In genomic region chr20:34022154-34022842, GRCh38 we compare ENCODE assay signal across 9 cellular contexts. TPM values are rescaled to one million over a fixed set of nuclear protein-coding genes. Genes with fewer than 3 reads are reported as not detected.
DNase-seq lines count a peak whose midpoint lies in the region; ATAC-seq and TF ChIP-seq lines count a peak whose summit lies in the region.
"Had no signal": no experiment of that assay in that cellular context is flagged by ENCODE, and none has a peak within 500 bp of the region (broad histone marks: within the 10 kb centered on the region; RNA-seq: fewer than 3 reads in every experiment).

No MANE protein-coding gene starts in this region.

- H3K9me3 Mint-ChIP-seq in activated CD4-positive, alpha-beta T cell treated with anti-CD3 and anti-CD28 coated beads, Interleukin-2, amount 10 ng/mL, durations not matched to agents 24 days and 14 days = no peaks in the 10 kb centered on the region

- no peak overlapping the region for H3K4me3 ChIP-seq in Peyer's patch

- H3K4me3 Mint-ChIP-seq in activated CD4-positive, alpha-beta T cell treated with anti-CD3 and anti-CD28 coated beads, Interleukin-2, amount 10 ng/mL, durations not matched to agents 24 days and 14 days = no peak overlapping the region
- H3K4me3 Mint-ChIP-seq: brain had no signal

- no peak overlapping the region for H3K27ac ChIP-seq in Peyer's patch

- H3K27me3 Mint-ChIP-seq in activated CD4-positive, alpha-beta T cell treated with anti-CD3 and anti-CD28 coated beads, Interleukin-2, amount 10 ng/mL, durations not matched to agents 24 days and 14 days = no peaks in the 10 kb centered on the region
- H3K27me3 Mint-ChIP-seq: brain had no signal

- no peaks in the 10 kb centered on the region for H3K9me3 ChIP-seq in Peyer's patch

- H3K27ac Mint-ChIP-seq in activated CD4-positive, alpha-beta T cell treated with anti-CD3 and anti-CD28 coated beads, Interleukin-2, amount 10 ng/mL, durations not matched to agents 24 days and 14 days = peak overlapping the region; percentile 56

- peaks cover 36% of the 10 kb centered on the region for H3K4me1 Mint-ChIP-seq in activated CD4-positive, alpha-beta T cell treated with anti-CD3 and anti-CD28 coated beads, Interleukin-2, amount 10 ng/mL, durations not matched to agents 24 days and 14 days

- DNase-seq in activated CD4-positive, alpha-beta T cell treated with anti-CD3 and anti-CD28 coated beads, Interleukin-2, amount 10 ng/mL, durations not matched to agents 24 days and 14 days = peak; percentile 67
- DNase-seq in activated CD4-positive, alpha-beta T cell treated with anti-CD3 and anti-CD28 coated beads for 48 hours = no peak
- DNase-seq in Peyer's patch = no peak
- peak; percentile 18 for DNase-seq in fibroblast of peridontal ligament (ENCODE audit: extremely low read depth)
- DNase-seq in T1000 (lab: John Stamatoyannopoulos, UW) = no peak

- peak in 4 of 6 experiments; percentile 17 to 38 (median 24) for TF ChIP-seq CTCF in Peyer's patch (IDR thresholded peaks at IDR 0.05)

- H3K4me1 ChIP-seq in Peyer's patch = peaks cover 0 to 42% (median 8%) of the 10 kb centered on the region in 4 donors

- TF ChIP-seq POLR2A in Peyer's patch (IDR thresholded peaks at IDR 0.05) = no peak

- H3K36me3 ChIP-seq in Peyer's patch = no peaks in the 10 kb centered on the region

- intact Hi-C loops in activated CD4-positive, alpha-beta T cell treated with anti-CD3 and anti-CD28 coated beads, Interleukin-2, amount 10 ng/mL, durations not matched to agents 24 days and 14 days (cut with micrococcal nuclease) = loop anchor here (10.0 kb wide), 1 partner anchor 77 kb away; no protein-coding TSS in a partner anchor

- ATAC-seq in HG02759 (IDR thresholded peaks at IDR 0.05; ENCODE audit: unreplicated experiment) (peak; percentile 56), GM21529 (IDR thresholded peaks at IDR 0.05; ENCODE audit: unreplicated experiment) (no peak), GM19455 (IDR thresholded peaks at IDR 0.05; ENCODE audit: unreplicated experiment) (no peak)

- no peaks in the 10 kb centered on the region for H3K27me3 ChIP-seq in Peyer's patch

- no peaks in the 10 kb centered on the region for H3K36me3 Mint-ChIP-seq in activated CD4-positive, alpha-beta T cell treated with anti-CD3 and anti-CD28 coated beads, Interleukin-2, amount 10 ng/mL, durations not matched to agents 24 days and 14 days (ENCODE audit: low read depth)

RNA-seq across cellular contexts. Expression of gene RALY, which starts 28.6 kb away (rescaled TPM):
- 152 and 153 TPM in 2 replicates for total RNA-seq in activated CD4-positive, alpha-beta T cell treated with anti-CD3 and anti-CD28 coated beads, Interleukin-2, amount 10 ng/mL, durations not matched to agents 24 days and 14 days
- total RNA-seq in Peyer's patch = 100 to 1,000 TPM; 100 to 115 (median 106) TPM

Comparison
In these comparisons a context has a peak if more than half of its experiments do, and no peak if none do; other contexts are left out.
1. DNase-seq: peak in activated CD4-positive, alpha-beta T cell treated with anti-CD3 and anti-CD28 coated beads, Interleukin-2, amount 10 ng/mL, durations not matched to agents 24 days and 14 days (single experiment) and fibroblast of peridontal ligament (single experiment); none in activated CD4-positive, alpha-beta T cell treated with anti-CD3 and anti-CD28 coated beads for 48 hours (single experiment), Peyer's patch (0 of 3) and T1000 (single experiment).